Comparison of ENCODE assay signal across 16 cellular contexts in genomic region chr3:149396476-149396875, GRCh38. TPM values are rescaled to one million over a fixed set of nuclear protein-coding genes. Genes with fewer than 3 reads are reported as not detected.
"Had no signal": no experiment of that assay in that cellular context is flagged by ENCODE, and none has a peak within 500 bp of the region (broad histone marks: within the 10 kb centered on the region; RNA-seq: fewer than 3 reads in every experiment).

No MANE protein-coding gene starts in this region.

- H3K4me3 ChIP-seq: pancreas had no signal

- FAIRE-seq: endometrium, pancreas had no signal

- H3K4me3 Mint-ChIP-seq: immature natural killer cell; nephron progenitor cell; stimulated activated naive CD8-positive, alpha-beta T cell treated with anti-CD3 and anti-CD28 coated beads, Interleukin-15, amount 100 ng/mL, for 72 hours; T-helper 17 cell had no signal

- H3K27ac Mint-ChIP-seq: activated naive CD4-positive, alpha-beta T cell treated with anti-CD3 and anti-CD28 coated beads, Interleukin-2, amount 50 U/mL, for 72 hours; immature natural killer cell; nephron progenitor cell; stimulated activated naive CD8-positive, alpha-beta T cell treated with anti-CD3 and anti-CD28 coated beads, Interleukin-15, amount 100 ng/mL, for 72 hours; T-helper 17 cell had no signal

- ATAC-seq: activated naive CD4-positive, alpha-beta T cell treated with anti-CD3 and anti-CD28 coated beads, Interleukin-2, amount 50 U/mL, for 72 hours; esophagus mucosa; stimulated activated naive CD8-positive, alpha-beta T cell treated with anti-CD3 and anti-CD28 coated beads, Interleukin-15, amount 100 ng/mL, for 72 hours; T-helper 17 cell had no signal

- H3K27me3 ChIP-seq: pancreas had no signal

- DNase-seq: activated CD4-positive, alpha-beta T cell treated with anti-CD3 and anti-CD28 coated beads, Interleukin-2, amount 50 U/mL, for 4 hours; activated CD4-positive, CD25-positive, alpha-beta regulatory T cell treated with anti-CD3 and anti-CD28 coated beads, Interleukin-2, amount 50 U/mL, for 72 hours; activated effector memory CD4-positive, alpha-beta T cell treated with anti-CD3 and anti-CD28 coated beads, Interleukin-2, amount 50 U/mL, for 16 hours; activated T-cell treated with anti-CD3 and anti-CD28 coated beads, Interleukin-2, amount 50 U/mL, for 1 hour; amygdala; immature natural killer cell; mammary epithelial cell; nephron progenitor cell; pancreas; stimulated activated CD4-positive, alpha-beta T cell treated with anti-CD3 and anti-CD28 coated beads, Interleukin-15, amount 100 ng/mL, for 24 hours; stimulated activated CD4-positive, alpha-beta T cell treated with anti-CD3 and anti-CD28 coated beads, Interleukin-4, amount 100 ng/mL, for 24 hours; stimulated activated naive CD8-positive, alpha-beta T cell treated with anti-CD3 and anti-CD28 coated beads, Interleukin-15, amount 100 ng/mL, for 72 hours; T-helper 17 cell had no signal

- H3K9me3 ChIP-seq: pancreas had no signal

- H3K36me3 ChIP-seq: pancreas had no signal

- H3K9me3 Mint-ChIP-seq: activated naive CD4-positive, alpha-beta T cell treated with anti-CD3 and anti-CD28 coated beads, Interleukin-2, amount 50 U/mL, for 72 hours; immature natural killer cell; nephron progenitor cell; stimulated activated naive CD8-positive, alpha-beta T cell treated with anti-CD3 and anti-CD28 coated beads, Interleukin-15, amount 100 ng/mL, for 72 hours had no signal

- H3K36me3 Mint-ChIP-seq: activated naive CD4-positive, alpha-beta T cell treated with anti-CD3 and anti-CD28 coated beads, Interleukin-2, amount 50 U/mL, for 72 hours; immature natural killer cell had no signal

- H3K4me1 Mint-ChIP-seq: nephron progenitor cell; stimulated activated naive CD8-positive, alpha-beta T cell treated with anti-CD3 and anti-CD28 coated beads, Interleukin-15, amount 100 ng/mL, for 72 hours; T-helper 17 cell had no signal

RNA-seq across cellular contexts. Expression of gene TM4SF1, which starts 19.0 kb away (rescaled TPM):
- total RNA-seq: activated naive CD4-positive, alpha-beta T cell treated with anti-CD3 and anti-CD28 coated beads, Interleukin-2, amount 50 U/mL, for 72 hours had no signal
- polyA plus RNA-seq: immature natural killer cell had no signal
